In the genomic region with DNA sequence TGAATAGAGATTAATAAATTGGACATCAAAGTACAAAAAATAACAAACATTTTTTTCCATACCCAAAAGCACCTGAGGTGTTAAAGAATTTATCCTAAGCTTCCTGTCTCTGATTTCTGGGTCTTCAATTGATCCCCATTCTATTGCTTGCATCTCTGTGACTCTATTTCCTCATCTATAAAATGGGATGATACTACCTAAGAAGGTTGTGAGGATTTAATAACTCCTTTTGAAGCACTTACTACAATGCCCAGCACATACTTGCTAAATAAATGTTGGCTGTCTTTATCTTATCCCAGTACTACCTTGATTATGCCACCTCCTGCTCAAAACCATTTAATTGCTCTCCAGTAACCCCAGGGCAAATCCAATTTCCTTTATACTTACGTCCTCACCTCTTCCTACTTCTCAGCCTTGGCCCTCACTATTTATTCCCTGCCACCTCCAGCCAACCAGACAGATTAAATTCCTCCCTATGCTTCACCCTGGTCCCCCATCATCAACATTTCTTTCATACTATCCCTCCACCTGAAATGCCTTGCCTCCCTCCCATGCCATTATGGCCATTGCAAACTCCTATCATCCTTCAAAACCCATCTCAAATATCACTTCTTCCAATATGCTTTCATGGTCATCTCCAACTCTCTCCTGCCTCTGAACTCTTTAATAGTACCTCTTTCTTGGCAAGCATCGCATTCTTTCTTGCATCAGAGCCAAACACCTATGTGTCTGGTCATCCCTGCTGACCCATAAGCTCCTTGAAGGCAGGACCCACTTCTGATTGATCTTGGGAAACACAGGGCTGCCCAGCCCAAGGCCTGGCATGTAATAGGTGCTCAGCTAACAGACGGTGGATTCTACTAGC, we compare ENCODE assay signal across 27 cellular contexts. TPM values are rescaled to one million over a fixed set of nuclear protein-coding genes. Genes with fewer than 3 reads are reported as not detected.
DNase-seq lines count a peak whose midpoint lies in the region; ATAC-seq, FAIRE-seq and TF ChIP-seq lines count a peak whose summit lies in the region.
"Had no signal": no experiment of that assay in that cellular context is flagged by ENCODE, and none has a peak within 500 bp of the region (broad histone marks: within the 10 kb centered on the region; RNA-seq: fewer than 3 reads in every experiment).

No MANE protein-coding gene starts in this region.

- peaks cover 77% of the 10 kb centered on the region for H3K27me3 Mint-ChIP-seq in WTC11 (ENCODE audit: low read depth)

- BruUV-seq in HepG2 (replicated peaks; lab: Mats Ljungman, UMichigan): no TSS peak

- CTCF ChIA-PET in HepG2 (lab: Yijun Ruan, JAX; ENCODE audit: low intra/inter-chr PET ratio, low total read pairs) (no interaction called here), WTC11 (lab: Charles Lee) (interaction anchor here (0.6 to 4.6 kb wide), 17 partner anchors 10 to 1944 kb away, joined by 3 to 64 read pairs (median 5); a partner anchor contains a TSS)

- H3K4me1 Mint-ChIP-seq in WTC11: peaks cover 16% of the 10 kb centered on the region
- H3K4me1 Mint-ChIP-seq: natural killer cell; stimulated activated memory B cell treated with anti-CD40 and anti-IgM and Interleukin-4, amounts not matched to agents 10 μg/mL and 1 μg/mL and 100 μg/mL, for 72 hours had no signal

- H3K36me3 Mint-ChIP-seq in WTC11: no peaks in the 10 kb centered on the region
- H3K36me3 Mint-ChIP-seq: natural killer cell; stimulated activated memory B cell treated with anti-CD40 and anti-IgM and Interleukin-4, amounts not matched to agents 10 μg/mL and 1 μg/mL and 100 μg/mL, for 72 hours had no signal

- DNase-seq in HepG2 (ENCODE audit: low spot score) (no peak), right lobe of liver (no peak), WTC11 (ENCODE audit: low spot score) (no peak), left lobe of liver (ENCODE audit: low spot score) (no peak), right cardiac atrium (no peak), NCI-H2107 treated with DMSO at 0.1 percent for 48 hours (lab: John Stamatoyannopoulos, UW; ENCODE audit: unreplicated experiment) (no peak)
- DNase-seq: 8988T; activated CD4-positive, alpha-beta T cell treated with anti-CD3 and anti-CD28 coated beads, Interleukin-2, amount 10 ng/mL, durations not matched to agents 24 days and 14 days; activated effector memory CD4-positive, alpha-beta T cell treated with Interleukin-2 at 50 U/mL for 16 hours; DND-41; midbrain; MM.1S; natural killer cell; NCI-H2081; NCI-H2227 treated with DMSO at 0.1 percent for 48 hours; SHP77 treated with DMSO at 0.1 percent for 48 hours; T-helper 9 cell had no signal

- no peak overlapping the region for H3K9ac ChIP-seq in HepG2 (ENCODE audit: insufficient read depth, low read depth, low read length)

- FAIRE-seq in HepG2 (lab: Jason Lieb, UNC): no peak
- FAIRE-seq: colon, islet of Langerhans, RCC 7860 had no signal

- H4K20me1 ChIP-seq in HepG2 (ENCODE audit: insufficient read depth, low read length): no peaks in the 10 kb centered on the region

- H3K9me3 ChIP-seq in HepG2 (ENCODE audit: low read length) (no peaks in the 10 kb centered on the region), right lobe of liver (no peaks in the 10 kb centered on the region), right cardiac atrium (ENCODE audit: control insufficient read depth, low read length) (no peaks in the 10 kb centered on the region)
- H3K9me3 ChIP-seq: left lung, transverse colon had no signal

- peak overlapping the region; percentile 68 for H3K4me3 Mint-ChIP-seq in WTC11
- H3K4me3 Mint-ChIP-seq: activated CD4-positive, alpha-beta T cell treated with anti-CD3 and anti-CD28 coated beads, Interleukin-2, amount 10 ng/mL, durations not matched to agents 24 days and 14 days; activated naive CD8-positive, alpha-beta T cell; natural killer cell; stimulated activated memory B cell treated with anti-CD40 and anti-IgM and Interleukin-4, amounts not matched to agents 10 μg/mL and 1 μg/mL and 100 μg/mL, for 72 hours had no signal

- in situ Hi-C loops in HepG2 (cut with HindIII; ENCODE audit: extremely low pct_ligation_motif_present, low pct_unique_long_range_greater_than_20kb): loop anchor here (10.0 kb wide), 1 partner anchor 185 kb away; no protein-coding TSS in a partner anchor

- H3K9me3 Mint-ChIP-seq in WTC11: no peaks in the 10 kb centered on the region
- H3K9me3 Mint-ChIP-seq: activated CD4-positive, alpha-beta T cell treated with anti-CD3 and anti-CD28 coated beads, Interleukin-2, amount 10 ng/mL, durations not matched to agents 24 days and 14 days; H9; natural killer cell; stimulated activated memory B cell treated with anti-CD40 and anti-IgM and Interleukin-4, amounts not matched to agents 10 μg/mL and 1 μg/mL and 100 μg/mL, for 72 hours had no signal

- WGBS in HepG2 (ENCODE audit: low lambda C conversion rate): 43% methylated on average over 3 of the region's 3 CpGs
- WGBS in right lobe of liver (ENCODE audit: insufficient coverage, low coverage, low lambda C conversion rate, missing lambda C conversion rate): 88% methylated on average over 3 of the region's 3 CpGs
- 89% methylated on average over 3 of the region's 3 CpGs for WGBS in right cardiac atrium

- H2AFZ ChIP-seq in HepG2 (ENCODE audit: low read length): no peak overlapping the region

- no peak overlapping the region for H3K27ac Mint-ChIP-seq in WTC11
- H3K27ac Mint-ChIP-seq: activated CD4-positive, alpha-beta T cell treated with anti-CD3 and anti-CD28 coated beads, Interleukin-2, amount 10 ng/mL, durations not matched to agents 24 days and 14 days; activated naive CD8-positive, alpha-beta T cell; H9; natural killer cell; stimulated activated memory B cell treated with anti-CD40 and anti-IgM and Interleukin-4, amounts not matched to agents 10 μg/mL and 1 μg/mL and 100 μg/mL, for 72 hours had no signal

- TF ChIP-seq CTCF in HepG2 (CRISPR knock-in tag; IDR thresholded peaks at IDR 0.05) (no peak), right lobe of liver (IDR thresholded peaks at IDR 0.05) (no peak), WTC11 (IDR thresholded peaks at IDR 0.05) (no peak)

- H3K27ac ChIP-seq in HepG2 (ENCODE audit: extremely low read length, insufficient read depth, low read length) (no peak overlapping the region), right lobe of liver (no peak overlapping the region), right cardiac atrium (ENCODE audit: low read length) (no peak overlapping the region)
- H3K27ac ChIP-seq: left lung had no signal

- H3K4me2 ChIP-seq in HepG2 (ENCODE audit: low read depth, low read length): peak overlapping the region; percentile 90

- intact Hi-C loops in HepG2 (cut with micrococcal nuclease; ENCODE audit: unreplicated experiment): no loop called here
- intact Hi-C loops in right lobe of liver (cut with DNase I): no loop called here
- intact Hi-C loops in right cardiac atrium (cut with DNase I): loop anchor here in 3 of 4 donors (5.0 to 10.0 kb wide), 4 partner anchors 77 to 275 kb away; a partner anchor contains a TSS

- H3K4me1 ChIP-seq in HepG2 (ENCODE audit: insufficient read depth, low read length) (peaks cover 22% of the 10 kb centered on the region), right lobe of liver (peaks cover 0 to 4% (median 0%) of the 10 kb centered on the region in 4 donors), right cardiac atrium (ENCODE audit: control insufficient read depth, insufficient read depth, low read length) (peaks cover 2% of the 10 kb centered on the region)

- POLR2A ChIA-PET in HepG2 (lab: Yijun Ruan, JAX): no interaction called here
- POLR2A ChIA-PET in WTC11 (lab: Charles Lee): interaction anchor here (0.6 to 1.3 kb wide), 4 partner anchors 8 to 90 kb away, joined by 3 to 4 read pairs (median 3); a partner anchor contains a TSS

- no peak for TF ChIP-seq RAD21 in HepG2 (CRISPR knock-in tag; IDR thresholded peaks at IDR 0.05)

- H3K79me2 ChIP-seq in HepG2 (ENCODE audit: insufficient read depth, low read length): no peaks in the 10 kb centered on the region

- TF ChIP-seq EP300 in HepG2 (IDR thresholded peaks at IDR 0.05; ENCODE audit: low read depth in 2 of 2, low read length in 2 of 2) (no peak), HepG2 (CRISPR knock-in tag; IDR thresholded peaks at IDR 0.05; ENCODE audit: borderline replicate concordance) (no peak)

- ATAC-seq in HepG2 (no peak), right lobe of liver (no peak), WTC11 (no peak), left lobe of liver (peak; percentile 19), HG03025 (IDR thresholded peaks at IDR 0.05; ENCODE audit: low FRiP score, unreplicated experiment) (no peak), right cardiac atrium (no peak), GM19452 (IDR thresholded peaks at IDR 0.05; ENCODE audit: unreplicated experiment) (no peak)

- no peak overlapping the region; a peak in 1 of 6 replicates for H3K4me3 ChIP-seq in HepG2 (replicated peaks in 1 of 3; ENCODE audit: insufficient read depth in 1 of 3, low read depth in 2 of 3, low read length in 3 of 3)
- H3K4me3 ChIP-seq in right lobe of liver: no peak overlapping the region
- no peak overlapping the region for H3K4me3 ChIP-seq in right cardiac atrium (ENCODE audit: low read length)

- H3K36me3 ChIP-seq in HepG2 (replicated peaks in 1 of 2; ENCODE audit: control insufficient read depth in 1 of 2, insufficient read depth in 2 of 2, low read length in 2 of 2) (no peaks in the 10 kb centered on the region), right lobe of liver (no peaks in the 10 kb centered on the region)
- H3K36me3 ChIP-seq: left lung, transverse colon had no signal

- TF ChIP-seq POLR2A in HepG2 (IDR thresholded peaks at IDR 0.05; ENCODE audit: insufficient read depth in 1 of 2, low read depth in 2 of 2, low read length in 2 of 2): no peak
- TF ChIP-seq POLR2A in right lobe of liver (IDR thresholded peaks at IDR 0.05): no peak

- peaks cover 1 to 55% of the 10 kb centered on the region in 2 experiments; a peak in 4 of 5 replicates for H3K27me3 ChIP-seq in HepG2 (ENCODE audit: control insufficient read depth in 1 of 2, insufficient read depth in 2 of 2, low read length in 2 of 2)
- H3K27me3 ChIP-seq in right lobe of liver: no peaks in the 10 kb centered on the region
- H3K27me3 ChIP-seq in right cardiac atrium (ENCODE audit: control insufficient read depth, insufficient read depth): no peaks in the 10 kb centered on the region

RNA-seq across cellular contexts. Expression of a gene that starts 7.9 kb away (rescaled TPM):
- total RNA-seq in HepG2 (2016; rRNA removed; fragmentation: Illumina TruSeq; extraction: Trizol) (0.24 and 0.44 TPM in 2 replicates), right lobe of liver (under 1 TPM in 4 of 6 experiments, not detected in 2; 0.07 to 0.19 (median 0.15) TPM), WTC11 (2021) (3.9 to 4.9 TPM (median 4.5 TPM) in 3 replicates), left lobe of liver (0.28 TPM), right cardiac atrium (1 to 10 TPM; 1.3 to 4.5 (median 3.2) TPM)
- 0.26 and 0.30 TPM in 2 replicates for total RNA-seq in HepG2 (2016; cell fraction: cytosol; rRNA removed; fragmentation: Illumina TruSeq; extraction: Trizol; ENCODE audit: low read depth)
- 0.19 and 1.1 TPM in 2 replicates for total RNA-seq in HepG2 (2016; cell fraction: insoluble cytoplasmic fraction; rRNA removed; fragmentation: Illumina TruSeq; extraction: Trizol)
- 0.49 and 0.52 TPM in 2 replicates for total RNA-seq in HepG2 (2016; cell fraction: membrane; rRNA removed; fragmentation: Illumina TruSeq; extraction: Trizol)
- 0.47 and 0.75 TPM in 2 replicates for total RNA-seq in HepG2 (2016; cell fraction: nucleus; rRNA removed; fragmentation: Illumina TruSeq; extraction: Trizol)
- polyA plus RNA-seq in HepG2 (2011; rRNA removed) (1.3 and 1.5 TPM in 2 replicates), right cardiac atrium (2.0 TPM)
- 0.85 and 0.98 TPM in 2 replicates for polyA plus RNA-seq in HepG2 (2011; cell fraction: cytosol; rRNA removed)
- polyA plus RNA-seq in HepG2 (2011; cell fraction: nucleus; rRNA removed): 2.6 and 3.1 TPM in 2 replicates
- 0.56 and 0.67 TPM in 2 replicates for polyA plus RNA-seq in HepG2 (2012)
- 0.34 and 0.51 TPM in 2 replicates for polyA plus RNA-seq in HepG2 (2016; cell fraction: cytosol; fragmentation: Illumina TruSeq; extraction: Trizol; ENCODE audit: low read depth)
- 0.59 and 0.66 TPM in 2 replicates for polyA plus RNA-seq in HepG2 (2016; cell fraction: insoluble cytoplasmic fraction; fragmentation: Illumina TruSeq; extraction: Trizol; ENCODE audit: low read depth)
- polyA plus RNA-seq in HepG2 (2016; cell fraction: membrane; fragmentation: Illumina TruSeq; extraction: Trizol; ENCODE audit: low read depth): 0.59 and 0.63 TPM in 2 replicates
- 2.9 and 3.2 TPM in 2 replicates for polyA plus RNA-seq in HepG2 (2016; cell fraction: nucleus; fragmentation: Illumina TruSeq; extraction: Trizol; ENCODE audit: insufficient read depth, low read depth)
- polyA minus RNA-seq in HepG2 (2011; rRNA and poly(A)+ RNA removed; ENCODE audit: low replicate concordance): 2.0 and 12.2 TPM in 2 replicates
- 0.40 and 0.88 TPM in 2 replicates for polyA minus RNA-seq in HepG2 (2011; cell fraction: cytosol; rRNA and poly(A)+ RNA removed)
- 0.87 and 1.3 TPM in 2 replicates for polyA minus RNA-seq in HepG2 (2011; cell fraction: nucleus; rRNA and poly(A)+ RNA removed)

RNA-seq across cellular contexts. Expression of a gene that starts 24.2 kb away (rescaled TPM):
- total RNA-seq in HepG2 (2016; rRNA removed; fragmentation: Illumina TruSeq; extraction: Trizol) (57.9 and 95.5 TPM in 2 replicates), right lobe of liver (1 to 10 TPM; 2.8 to 5.4 (median 4.2) TPM), WTC11 (2021) (76.6 to 87.7 TPM (median 77.3 TPM) in 3 replicates), left lobe of liver (3.9 TPM), right cardiac atrium (1 to 10 TPM; 3.2 to 8.2 (median 6.3) TPM)
- 19.2 and 25.1 TPM in 2 replicates for total RNA-seq in HepG2 (2016; cell fraction: cytosol; rRNA removed; fragmentation: Illumina TruSeq; extraction: Trizol; ENCODE audit: low read depth)
- total RNA-seq in HepG2 (2016; cell fraction: insoluble cytoplasmic fraction; rRNA removed; fragmentation: Illumina TruSeq; extraction: Trizol): 56.8 and 91.5 TPM in 2 replicates
- total RNA-seq in HepG2 (2016; cell fraction: membrane; rRNA removed; fragmentation: Illumina TruSeq; extraction: Trizol): 22.2 and 24.7 TPM in 2 replicates
- 29.8 and 36.8 TPM in 2 replicates for total RNA-seq in HepG2 (2016; cell fraction: nucleus; rRNA removed; fragmentation: Illumina TruSeq; extraction: Trizol)
- polyA plus RNA-seq in HepG2 (2011; rRNA removed) (14.0 and 16.7 TPM in 2 replicates), right cardiac atrium (1.5 TPM)
- 11.8 and 12.2 TPM in 2 replicates for polyA plus RNA-seq in HepG2 (2011; cell fraction: cytosol; rRNA removed)
- 15.3 and 17.4 TPM in 2 replicates for polyA plus RNA-seq in HepG2 (2011; cell fraction: nucleus; rRNA removed)
- 13.0 and 24.8 TPM in 2 replicates for polyA plus RNA-seq in HepG2 (2012)
- 3.3 and 3.8 TPM in 2 replicates for polyA plus RNA-seq in HepG2 (2016; cell fraction: cytosol; fragmentation: Illumina TruSeq; extraction: Trizol; ENCODE audit: low read depth)
- polyA plus RNA-seq in HepG2 (2016; cell fraction: insoluble cytoplasmic fraction; fragmentation: Illumina TruSeq; extraction: Trizol; ENCODE audit: low read depth): 55.6 and 59.8 TPM in 2 replicates
- polyA plus RNA-seq in HepG2 (2016; cell fraction: membrane; fragmentation: Illumina TruSeq; extraction: Trizol; ENCODE audit: low read depth): 8.3 and 9.6 TPM in 2 replicates
- polyA plus RNA-seq in HepG2 (2016; cell fraction: nucleus; fragmentation: Illumina TruSeq; extraction: Trizol; ENCODE audit: insufficient read depth, low read depth): 35.4 and 37.2 TPM in 2 replicates
- polyA minus RNA-seq in HepG2 (2011; rRNA and poly(A)+ RNA removed; ENCODE audit: low replicate concordance): 65.5 and 353 TPM in 2 replicates
- 20.2 and 21.7 TPM in 2 replicates for polyA minus RNA-seq in HepG2 (2011; cell fraction: cytosol; rRNA and poly(A)+ RNA removed)
- 17.5 and 21.2 TPM in 2 replicates for polyA minus RNA-seq in HepG2 (2011; cell fraction: nucleus; rRNA and poly(A)+ RNA removed)

RNA-seq across cellular contexts. Expression of a gene that starts 35.7 kb away (rescaled TPM):
- 54.6 and 64.9 TPM in 2 replicates for total RNA-seq in HepG2 (2016; rRNA removed; fragmentation: Illumina TruSeq; extraction: Trizol)
- 18.3 and 19.3 TPM in 2 replicates for total RNA-seq in HepG2 (2016; cell fraction: cytosol; rRNA removed; fragmentation: Illumina TruSeq; extraction: Trizol; ENCODE audit: low read depth)
- total RNA-seq in HepG2 (2016; cell fraction: insoluble cytoplasmic fraction; rRNA removed; fragmentation: Illumina TruSeq; extraction: Trizol): 53.8 and 56.6 TPM in 2 replicates
- total RNA-seq in HepG2 (2016; cell fraction: membrane; rRNA removed; fragmentation: Illumina TruSeq; extraction: Trizol): 51.5 and 52.7 TPM in 2 replicates
- total RNA-seq in HepG2 (2016; cell fraction: nucleus; rRNA removed; fragmentation: Illumina TruSeq; extraction: Trizol): 46.9 and 61.3 TPM in 2 replicates
- 51.7 and 55.5 TPM in 2 replicates for polyA plus RNA-seq in HepG2 (2011; rRNA removed)
- polyA plus RNA-seq in HepG2 (2011; cell fraction: cytosol; rRNA removed): 35.2 and 38.4 TPM in 2 replicates
- polyA plus RNA-seq in HepG2 (2011; cell fraction: nucleus; rRNA removed): 69.3 and 71.6 TPM in 2 replicates
- polyA plus RNA-seq in HepG2 (2012): 35.8 and 43.5 TPM in 2 replicates
- 12.2 and 14.5 TPM in 2 replicates for polyA plus RNA-seq in HepG2 (2016; cell fraction: cytosol; fragmentation: Illumina TruSeq; extraction: Trizol; ENCODE audit: low read depth)
- polyA plus RNA-seq in HepG2 (2016; cell fraction: insoluble cytoplasmic fraction; fragmentation: Illumina TruSeq; extraction: Trizol; ENCODE audit: low read depth): 51.0 and 65.3 TPM in 2 replicates
- polyA plus RNA-seq in HepG2 (2016; cell fraction: membrane; fragmentation: Illumina TruSeq; extraction: Trizol; ENCODE audit: low read depth): 41.4 and 44.8 TPM in 2 replicates
- 82.4 and 96.0 TPM in 2 replicates for polyA plus RNA-seq in HepG2 (2016; cell fraction: nucleus; fragmentation: Illumina TruSeq; extraction: Trizol; ENCODE audit: insufficient read depth, low read depth)
- 82.5 and 134 TPM in 2 replicates for polyA minus RNA-seq in HepG2 (2011; rRNA and poly(A)+ RNA removed; ENCODE audit: low replicate concordance)
- 41.4 and 46.1 TPM in 2 replicates for polyA minus RNA-seq in HepG2 (2011; cell fraction: cytosol; rRNA and poly(A)+ RNA removed)
- polyA minus RNA-seq in HepG2 (2011; cell fraction: nucleus; rRNA and poly(A)+ RNA removed): 68.1 and 69.0 TPM in 2 replicates
- 10 to 100 TPM; 13.3 to 35.0 (median 16.4) TPM for total RNA-seq in right lobe of liver
- total RNA-seq in WTC11 (2021): 150 to 165 TPM (median 152 TPM) in 3 replicates
- total RNA-seq in left lobe of liver: 18.6 TPM
- 10 to 100 TPM; 15.8 to 24.5 (median 19.7) TPM for total RNA-seq in right cardiac atrium
- polyA plus RNA-seq in right cardiac atrium: 11.6 TPM

RNA-seq across cellular contexts. Expression of a gene that starts 54.3 kb away (rescaled TPM):
- total RNA-seq in HepG2 (2016; rRNA removed; fragmentation: Illumina TruSeq; extraction: Trizol) (30.6 and 38.1 TPM in 2 replicates), right lobe of liver (100 to 1,000 TPM in 3 of 6 experiments, 10 to 100 TPM in 3; 43.6 to 210 (median 110) TPM), WTC11 (2021) (0.39 to 0.77 TPM (median 0.62 TPM) in 3 replicates), left lobe of liver (129 TPM), right cardiac atrium (10 to 100 TPM in 2 of 4 donors, 1 to 10 TPM in 2; 4.1 to 18.4 (median 9.6) TPM)
- 5.3 and 5.6 TPM in 2 replicates for total RNA-seq in HepG2 (2016; cell fraction: cytosol; rRNA removed; fragmentation: Illumina TruSeq; extraction: Trizol; ENCODE audit: low read depth)
- total RNA-seq in HepG2 (2016; cell fraction: insoluble cytoplasmic fraction; rRNA removed; fragmentation: Illumina TruSeq; extraction: Trizol): 31.5 and 38.6 TPM in 2 replicates
- total RNA-seq in HepG2 (2016; cell fraction: membrane; rRNA removed; fragmentation: Illumina TruSeq; extraction: Trizol): 8.7 and 10.6 TPM in 2 replicates
- total RNA-seq in HepG2 (2016; cell fraction: nucleus; rRNA removed; fragmentation: Illumina TruSeq; extraction: Trizol): 10.8 and 11.2 TPM in 2 replicates
- polyA plus RNA-seq in HepG2 (2011; rRNA removed) (3.7 and 7.2 TPM in 2 replicates), right cardiac atrium (24.6 TPM)
- 6.2 and 10.3 TPM in 2 replicates for polyA plus RNA-seq in HepG2 (2011; cell fraction: cytosol; rRNA removed)
- 4.8 and 7.4 TPM in 2 replicates for polyA plus RNA-seq in HepG2 (2011; cell fraction: nucleus; rRNA removed)
- 14.9 and 15.6 TPM in 2 replicates for polyA plus RNA-seq in HepG2 (2012)
- polyA plus RNA-seq in HepG2 (2016; cell fraction: cytosol; fragmentation: Illumina TruSeq; extraction: Trizol; ENCODE audit: low read depth): 4.0 and 4.8 TPM in 2 replicates
- polyA plus RNA-seq in HepG2 (2016; cell fraction: insoluble cytoplasmic fraction; fragmentation: Illumina TruSeq; extraction: Trizol; ENCODE audit: low read depth): 25.5 and 29.7 TPM in 2 replicates
- 6.4 and 7.3 TPM in 2 replicates for polyA plus RNA-seq in HepG2 (2016; cell fraction: membrane; fragmentation: Illumina TruSeq; extraction: Trizol; ENCODE audit: low read depth)
- polyA plus RNA-seq in HepG2 (2016; cell fraction: nucleus; fragmentation: Illumina TruSeq; extraction: Trizol; ENCODE audit: insufficient read depth, low read depth): 14.8 and 19.3 TPM in 2 replicates
- polyA minus RNA-seq in HepG2 (2011; rRNA and poly(A)+ RNA removed; ENCODE audit: low replicate concordance): 2.2 and 5.6 TPM in 2 replicates
- polyA minus RNA-seq in HepG2 (2011; cell fraction: cytosol; rRNA and poly(A)+ RNA removed): 2.0 and 3.5 TPM in 2 replicates
- polyA minus RNA-seq in HepG2 (2011; cell fraction: nucleus; rRNA and poly(A)+ RNA removed): 5.7 and 8.7 TPM in 2 replicates

Comparison
In these comparisons a context has a peak if more than half of its experiments do, and no peak if none do; other contexts are left out.
1. intact Hi-C loops: an anchor here in right cardiac atrium (5.0 to 10.0 kb wide); none called in HepG2 and right lobe of liver.